Comparison of ENCODE assay signal across 1 cellular context in the genomic region with DNA sequence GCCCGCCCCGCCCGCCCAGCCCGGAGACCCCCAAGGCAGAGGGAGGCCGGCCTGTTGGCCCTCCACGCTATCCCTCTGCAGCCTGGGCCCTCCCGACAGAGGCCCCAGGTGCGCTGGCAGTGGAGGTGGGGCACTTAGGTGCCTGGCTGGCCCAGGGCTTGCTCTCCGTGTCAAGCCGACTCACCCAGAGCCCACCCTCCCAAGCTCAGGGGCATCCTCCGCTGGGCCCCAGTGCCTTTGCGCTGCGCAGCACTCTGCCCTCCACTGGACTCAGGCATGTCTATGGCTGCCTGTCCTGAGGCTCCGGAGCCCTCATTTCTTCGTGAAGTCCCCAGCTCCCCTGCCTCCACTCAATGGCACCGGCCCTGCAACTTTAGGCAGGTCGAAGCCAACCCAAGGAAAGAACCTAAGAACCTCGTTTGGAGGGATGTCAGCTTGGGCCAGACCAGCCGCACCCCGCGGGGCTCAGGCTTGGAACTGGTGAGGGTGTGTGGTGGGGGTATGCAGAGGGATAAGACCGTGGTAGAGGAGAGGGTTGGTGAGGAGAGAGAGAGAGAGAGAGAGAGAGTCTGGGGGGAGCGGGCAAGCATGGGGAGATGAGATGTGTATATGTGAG.
TF ChIP-seq lines count a peak whose summit lies in the region.

No MANE protein-coding gene starts in this region.

TF ChIP-seq in GM12878, 131 proteins besides CTCF, POLR2A, EP300 and RAD21:
- TF ChIP-seq ZNF274 (IDR thresholded peaks at IDR 0.05; ENCODE audit: insufficient read depth, insufficient read length): no peak
- TF ChIP-seq, protein P1, sequence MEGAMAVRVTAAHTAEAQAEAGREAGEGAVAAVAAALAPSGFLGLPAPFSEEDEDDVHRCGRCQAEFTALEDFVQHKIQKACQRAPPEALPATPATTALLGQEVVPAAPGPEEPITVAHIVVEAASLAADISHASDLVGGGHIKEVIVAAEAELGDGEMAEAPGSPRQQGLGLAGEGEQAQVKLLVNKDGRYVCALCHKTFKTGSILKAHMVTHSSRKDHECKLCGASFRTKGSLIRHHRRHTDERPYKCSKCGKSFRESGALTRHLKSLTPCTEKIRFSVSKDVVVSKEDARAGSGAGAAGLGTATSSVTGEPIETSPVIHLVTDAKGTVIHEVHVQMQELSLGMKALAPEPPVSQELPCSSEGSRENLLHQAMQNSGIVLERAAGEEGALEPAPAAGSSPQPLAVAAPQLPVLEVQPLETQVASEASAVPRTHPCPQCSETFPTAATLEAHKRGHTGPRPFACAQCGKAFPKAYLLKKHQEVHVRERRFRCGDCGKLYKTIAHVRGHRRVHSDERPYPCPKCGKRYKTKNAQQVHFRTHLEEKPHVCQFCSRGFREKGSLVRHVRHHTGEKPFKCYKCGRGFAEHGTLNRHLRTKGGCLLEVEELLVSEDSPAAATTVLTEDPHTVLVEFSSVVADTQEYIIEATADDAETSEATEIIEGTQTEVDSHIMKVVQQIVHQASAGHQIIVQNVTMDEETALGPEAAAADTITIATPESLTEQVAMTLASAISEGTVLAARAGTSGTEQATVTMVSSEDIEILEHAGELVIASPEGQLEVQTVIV (IDR thresholded peaks at IDR 0.05; ENCODE audit: borderline replicate concordance, partially characterized antibody): no peak
- no peak for TF ChIP-seq SPI1 (IDR thresholded peaks at IDR 0.05; ENCODE audit: borderline replicate concordance, insufficient read depth, low read depth, low read length)
- TF ChIP-seq NR2C1 (IDR thresholded peaks at IDR 0.05): no peak
- TF ChIP-seq, protein P2, sequence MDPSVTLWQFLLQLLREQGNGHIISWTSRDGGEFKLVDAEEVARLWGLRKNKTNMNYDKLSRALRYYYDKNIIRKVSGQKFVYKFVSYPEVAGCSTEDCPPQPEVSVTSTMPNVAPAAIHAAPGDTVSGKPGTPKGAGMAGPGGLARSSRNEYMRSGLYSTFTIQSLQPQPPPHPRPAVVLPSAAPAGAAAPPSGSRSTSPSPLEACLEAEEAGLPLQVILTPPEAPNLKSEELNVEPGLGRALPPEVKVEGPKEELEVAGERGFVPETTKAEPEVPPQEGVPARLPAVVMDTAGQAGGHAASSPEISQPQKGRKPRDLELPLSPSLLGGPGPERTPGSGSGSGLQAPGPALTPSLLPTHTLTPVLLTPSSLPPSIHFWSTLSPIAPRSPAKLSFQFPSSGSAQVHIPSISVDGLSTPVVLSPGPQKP (IDR thresholded peaks at IDR 0.05; ENCODE audit: low read depth, low read length): no peak
- no peak for TF ChIP-seq IRF5 (IDR thresholded peaks at IDR 0.05; ENCODE audit: borderline replicate concordance)
- TF ChIP-seq CEBPB (IDR thresholded peaks at IDR 0.05; ENCODE audit: borderline replicate concordance in 1 of 2, low read depth in 2 of 2, low read length in 2 of 2): no peak
- no peak for TF ChIP-seq HDAC2 (IDR thresholded peaks at IDR 0.05)
- TF ChIP-seq, protein P3, sequence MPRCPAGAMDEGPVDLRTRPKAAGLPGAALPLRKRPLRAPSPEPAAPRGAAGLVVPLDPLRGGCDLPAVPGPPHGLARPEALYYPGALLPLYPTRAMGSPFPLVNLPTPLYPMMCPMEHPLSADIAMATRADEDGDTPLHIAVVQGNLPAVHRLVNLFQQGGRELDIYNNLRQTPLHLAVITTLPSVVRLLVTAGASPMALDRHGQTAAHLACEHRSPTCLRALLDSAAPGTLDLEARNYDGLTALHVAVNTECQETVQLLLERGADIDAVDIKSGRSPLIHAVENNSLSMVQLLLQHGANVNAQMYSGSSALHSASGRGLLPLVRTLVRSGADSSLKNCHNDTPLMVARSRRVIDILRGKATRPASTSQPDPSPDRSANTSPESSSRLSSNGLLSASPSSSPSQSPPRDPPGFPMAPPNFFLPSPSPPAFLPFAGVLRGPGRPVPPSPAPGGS (IDR thresholded peaks at IDR 0.05; ENCODE audit: borderline replicate concordance, insufficient read depth, low read depth, low read length, poor library complexity, severe bottlenecking): no peak
- no peak for TF ChIP-seq EED (IDR thresholded peaks at IDR 0.05; ENCODE audit: low read depth)
- TF ChIP-seq MLLT1 (IDR thresholded peaks at IDR 0.05): no peak
- no peak for TF ChIP-seq EGR1 (IDR thresholded peaks at IDR 0.05; ENCODE audit: borderline replicate concordance in 1 of 2, low read depth in 2 of 2, low read length in 2 of 2)
- TF ChIP-seq TCF7 (IDR thresholded peaks at IDR 0.05; ENCODE audit: borderline replicate concordance): no peak
- no peak for TF ChIP-seq MYC (IDR thresholded peaks at IDR 0.05; ENCODE audit: insufficient read depth, insufficient read length, insufficient replicate concordance, low read length, severe bottlenecking)
- no peak for TF ChIP-seq RUNX3 (IDR thresholded peaks at IDR 0.05; ENCODE audit: low read length)
- TF ChIP-seq, protein P4, sequence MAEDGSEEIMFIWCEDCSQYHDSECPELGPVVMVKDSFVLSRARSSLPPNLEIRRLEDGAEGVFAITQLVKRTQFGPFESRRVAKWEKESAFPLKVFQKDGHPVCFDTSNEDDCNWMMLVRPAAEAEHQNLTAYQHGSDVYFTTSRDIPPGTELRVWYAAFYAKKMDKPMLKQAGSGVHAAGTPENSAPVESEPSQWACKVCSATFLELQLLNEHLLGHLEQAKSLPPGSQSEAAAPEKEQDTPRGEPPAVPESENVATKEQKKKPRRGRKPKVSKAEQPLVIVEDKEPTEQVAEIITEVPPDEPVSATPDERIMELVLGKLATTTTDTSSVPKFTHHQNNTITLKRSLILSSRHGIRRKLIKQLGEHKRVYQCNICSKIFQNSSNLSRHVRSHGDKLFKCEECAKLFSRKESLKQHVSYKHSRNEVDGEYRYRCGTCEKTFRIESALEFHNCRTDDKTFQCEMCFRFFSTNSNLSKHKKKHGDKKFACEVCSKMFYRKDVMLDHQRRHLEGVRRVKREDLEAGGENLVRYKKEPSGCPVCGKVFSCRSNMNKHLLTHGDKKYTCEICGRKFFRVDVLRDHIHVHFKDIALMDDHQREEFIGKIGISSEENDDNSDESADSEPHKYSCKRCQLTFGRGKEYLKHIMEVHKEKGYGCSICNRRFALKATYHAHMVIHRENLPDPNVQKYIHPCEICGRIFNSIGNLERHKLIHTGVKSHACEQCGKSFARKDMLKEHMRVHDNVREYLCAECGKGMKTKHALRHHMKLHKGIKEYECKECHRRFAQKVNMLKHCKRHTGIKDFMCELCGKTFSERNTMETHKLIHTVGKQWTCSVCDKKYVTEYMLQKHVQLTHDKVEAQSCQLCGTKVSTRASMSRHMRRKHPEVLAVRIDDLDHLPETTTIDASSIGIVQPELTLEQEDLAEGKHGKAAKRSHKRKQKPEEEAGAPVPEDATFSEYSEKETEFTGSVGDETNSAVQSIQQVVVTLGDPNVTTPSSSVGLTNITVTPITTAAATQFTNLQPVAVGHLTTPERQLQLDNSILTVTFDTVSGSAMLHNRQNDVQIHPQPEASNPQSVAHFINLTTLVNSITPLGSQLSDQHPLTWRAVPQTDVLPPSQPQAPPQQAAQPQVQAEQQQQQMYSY (CRISPR knock-in tag; IDR thresholded peaks at IDR 0.05): no peak
- TF ChIP-seq CREM (IDR thresholded peaks at IDR 0.05; ENCODE audit: low read depth): no peak
- TF ChIP-seq CREB1 (IDR thresholded peaks at IDR 0.05; ENCODE audit: low read depth): no peak
- TF ChIP-seq, protein P5, sequence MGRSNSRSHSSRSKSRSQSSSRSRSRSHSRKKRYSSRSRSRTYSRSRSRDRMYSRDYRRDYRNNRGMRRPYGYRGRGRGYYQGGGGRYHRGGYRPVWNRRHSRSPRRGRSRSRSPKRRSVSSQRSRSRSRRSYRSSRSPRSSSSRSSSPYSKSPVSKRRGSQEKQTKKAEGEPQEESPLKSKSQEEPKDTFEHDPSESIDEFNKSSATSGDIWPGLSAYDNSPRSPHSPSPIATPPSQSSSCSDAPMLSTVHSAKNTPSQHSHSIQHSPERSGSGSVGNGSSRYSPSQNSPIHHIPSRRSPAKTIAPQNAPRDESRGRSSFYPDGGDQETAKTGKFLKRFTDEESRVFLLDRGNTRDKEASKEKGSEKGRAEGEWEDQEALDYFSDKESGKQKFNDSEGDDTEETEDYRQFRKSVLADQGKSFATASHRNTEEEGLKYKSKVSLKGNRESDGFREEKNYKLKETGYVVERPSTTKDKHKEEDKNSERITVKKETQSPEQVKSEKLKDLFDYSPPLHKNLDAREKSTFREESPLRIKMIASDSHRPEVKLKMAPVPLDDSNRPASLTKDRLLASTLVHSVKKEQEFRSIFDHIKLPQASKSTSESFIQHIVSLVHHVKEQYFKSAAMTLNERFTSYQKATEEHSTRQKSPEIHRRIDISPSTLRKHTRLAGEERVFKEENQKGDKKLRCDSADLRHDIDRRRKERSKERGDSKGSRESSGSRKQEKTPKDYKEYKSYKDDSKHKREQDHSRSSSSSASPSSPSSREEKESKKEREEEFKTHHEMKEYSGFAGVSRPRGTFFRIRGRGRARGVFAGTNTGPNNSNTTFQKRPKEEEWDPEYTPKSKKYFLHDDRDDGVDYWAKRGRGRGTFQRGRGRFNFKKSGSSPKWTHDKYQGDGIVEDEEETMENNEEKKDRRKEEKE (IDR thresholded peaks at IDR 0.05): no peak
